In genomic region chr9:37465249-37466036, GRCh38 we compare ENCODE assay signal across 8 cellular contexts. TPM values are rescaled to one million over a fixed set of nuclear protein-coding genes. Genes with fewer than 3 reads are reported as not detected.
DNase-seq lines count a peak whose midpoint lies in the region; ATAC-seq and TF ChIP-seq lines count a peak whose summit lies in the region.

TSS of gene ZBTB5 (minus strand) at chr9:37465450. CDS start at chr9:37442551, 22,899 bp downstream.

- peak within 1 kb of the TSS; percentile 96 for H3K27ac Mint-ChIP-seq in activated naive CD8-positive, alpha-beta T cell
- peak within 1 kb of the TSS; percentile 95 for H3K27ac Mint-ChIP-seq in glutamatergic neuron (ENCODE audit: unreplicated experiment)

- peaks cover 42% of the 10 kb centered on the region for H3K4me1 Mint-ChIP-seq in activated naive CD8-positive, alpha-beta T cell (ENCODE audit: low read depth)
- peaks cover 18% of the 10 kb centered on the region for H3K4me1 Mint-ChIP-seq in glutamatergic neuron (ENCODE audit: low read depth, unreplicated experiment)

- H3K27me3 ChIP-seq in GM06990 (replicated peaks; ENCODE audit: control insufficient read depth, insufficient read depth, low read length) (no peaks in the 10 kb centered on the region), osteoblast (ENCODE audit: insufficient read depth, low read length) (no peaks in the 10 kb centered on the region), thymus (ENCODE audit: control insufficient read depth, insufficient read depth) (no peaks in the 10 kb centered on the region)

- peaks cover 25% of the 10 kb centered on the region for H4K20me1 ChIP-seq in osteoblast (ENCODE audit: insufficient read depth, low read length)

- no peaks in the 10 kb centered on the region for H3K9me3 Mint-ChIP-seq in activated naive CD8-positive, alpha-beta T cell (ENCODE audit: low read depth)
- peaks cover 9% of the 10 kb centered on the region for H3K9me3 Mint-ChIP-seq in glutamatergic neuron (ENCODE audit: unreplicated experiment)

- peak within 1 kb of the TSS; percentile 95 for H3K4me3 Mint-ChIP-seq in activated naive CD8-positive, alpha-beta T cell
- peak within 1 kb of the TSS; percentile 99 for H3K4me3 Mint-ChIP-seq in glutamatergic neuron (ENCODE audit: unreplicated experiment)

- under 1% methylated on average over 52 of the region's 52 CpGs for WGBS in thymus

- peak within 1 kb of the TSS; percentile 96 for H2AFZ ChIP-seq in osteoblast (ENCODE audit: low read length)

- no peaks in the 10 kb centered on the region for H3K27me3 Mint-ChIP-seq in activated naive CD8-positive, alpha-beta T cell
- peaks cover 9% of the 10 kb centered on the region for H3K27me3 Mint-ChIP-seq in glutamatergic neuron (ENCODE audit: unreplicated experiment)

- no peaks in the 10 kb centered on the region; the same call in 1 of the 2 replicates for H3K36me3 ChIP-seq in GM06990 (ENCODE audit: control insufficient read depth, insufficient read depth, low read length)
- no peaks in the 10 kb centered on the region for H3K36me3 ChIP-seq in osteoblast (ENCODE audit: insufficient read depth, low read length)
- no peaks in the 10 kb centered on the region for H3K36me3 ChIP-seq in thymus (ENCODE audit: control insufficient read depth, insufficient read depth)

- H3K4me3 ChIP-seq in GM06990 (replicated peaks; ENCODE audit: low read depth, low read length) (peak within 1 kb of the TSS; percentile 98), osteoblast (ENCODE audit: insufficient read depth, low read length) (peak within 1 kb of the TSS; percentile 100), thymus (ENCODE audit: low read length) (peak within 1 kb of the TSS; percentile 89)

- ATAC-seq in HG02610 (IDR thresholded peaks at IDR 0.05; ENCODE audit: unreplicated experiment): peak; percentile 84

- H3K4me1 ChIP-seq in osteoblast (ENCODE audit: insufficient read depth, low read length) (peaks cover 21% of the 10 kb centered on the region), thymus (ENCODE audit: control insufficient read depth, insufficient read depth, low read length) (peaks cover 9% of the 10 kb centered on the region)

- H3K36me3 Mint-ChIP-seq in activated naive CD8-positive, alpha-beta T cell: peaks cover 5% of the 10 kb centered on the region
- no peaks in the 10 kb centered on the region for H3K36me3 Mint-ChIP-seq in glutamatergic neuron (ENCODE audit: unreplicated experiment)

- TF ChIP-seq CTCF in GM06990 (IDR thresholded peaks at IDR 0.05; ENCODE audit: insufficient read depth, low read length, poor library complexity, severe bottlenecking) (no peak), glutamatergic neuron (IDR thresholded peaks at IDR 0.05; ENCODE audit: partially characterized antibody, unreplicated experiment) (no peak), osteoblast (IDR thresholded peaks at IDR 0.05; ENCODE audit: extremely low read depth, low read depth, low read length) (no peak)

- peak within 1 kb of the TSS; percentile 91 for H3K27ac ChIP-seq in osteoblast (ENCODE audit: low read depth, low read length)
- H3K27ac ChIP-seq in thymus (ENCODE audit: low read depth): peak within 1 kb of the TSS; percentile 96

- H3K9me3 ChIP-seq in osteoblast (ENCODE audit: low read depth, low read length): no peaks in the 10 kb centered on the region
- no peaks in the 10 kb centered on the region for H3K9me3 ChIP-seq in thymus (ENCODE audit: control insufficient read depth)

- peaks cover 44% of the 10 kb centered on the region for H3K79me2 ChIP-seq in osteoblast (ENCODE audit: insufficient read depth, low read length)

- DNase-seq in GM06990 (ENCODE audit: extremely low read depth, insufficient read length) (peak; percentile 97), NCI-H1092 treated with DMSO at 0.1 percent for 48 hours (lab: John Stamatoyannopoulos, UW) (peak; percentile 100), SKM-1 (lab: John Stamatoyannopoulos, UW; ENCODE audit: unreplicated experiment) (peak; percentile 97), glutamatergic neuron (peak; percentile 98), osteoblast (ENCODE audit: insufficient read length, low spot score, missing footprints) (peak; percentile 97)

- peak within 1 kb of the TSS; percentile 100 for H3K4me2 ChIP-seq in osteoblast (ENCODE audit: insufficient read depth, low read length)

RNA-seq across cellular contexts. Expression of gene ZBTB5, which starts in this region (rescaled TPM):
- total RNA-seq in glutamatergic neuron (ENCODE audit: unreplicated experiment): 14.3 TPM
- total RNA-seq in osteoblast: 10.9 and 11.6 TPM in 2 replicates
- polyA plus RNA-seq in thymus: 8.0 TPM

Comparison
In these comparisons a context has a peak if more than half of its experiments do, and no peak if none do; other contexts are left out.
1. Peak in every context shown above with its lines: DNase-seq, ATAC-seq, H3K4me3 ChIP-seq and H3K27ac ChIP-seq.